ENCODE assay signal across 21 cellular contexts in the genomic region with DNA sequence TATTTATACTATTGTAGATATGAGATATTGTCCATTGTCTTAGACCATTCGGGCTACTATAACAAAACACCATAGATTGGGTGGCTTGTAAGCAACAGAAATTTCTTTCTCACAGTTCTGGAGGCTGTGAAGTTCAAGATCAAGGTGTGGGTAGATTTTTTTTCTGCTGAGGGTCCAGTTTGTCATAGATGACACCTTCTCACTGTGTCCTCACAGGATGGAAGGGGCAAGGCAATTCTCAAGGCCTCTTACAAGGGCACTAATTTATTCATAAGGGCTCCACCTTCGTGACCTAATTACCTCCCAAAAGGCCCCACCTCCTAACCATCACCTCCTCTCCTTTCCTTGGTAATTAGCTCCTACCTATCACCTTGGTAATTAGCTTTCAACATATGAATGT.
DNase-seq lines count a peak whose midpoint lies in the region; ATAC-seq and TF ChIP-seq lines count a peak whose summit lies in the region.
"Had no signal": no experiment of that assay in that cellular context is flagged by ENCODE, and none has a peak within 500 bp of the region (broad histone marks: within the 10 kb centered on the region; RNA-seq: fewer than 3 reads in every experiment).

No MANE protein-coding gene starts in this region.

- POLR2A ChIA-PET in CD8-positive, alpha-beta memory T cell (lab: Charles Lee), result interaction anchor here (1.0 to 1.3 kb wide), 3 partner anchors 19 to 93 kb away, joined by 3 to 5 read pairs (median 3); no protein-coding TSS in a partner anchor
- POLR2A ChIA-PET in activated CD8-positive, alpha-beta T cell treated with anti-CD3 and anti-CD28 coated beads for 36 hours (lab: Charles Lee), result interaction anchor here (0.9 to 2.1 kb wide), 6 partner anchors 12 to 128 kb away, joined by 3 to 9 read pairs (median 6); no protein-coding TSS in a partner anchor

- H3K4me1 ChIP-seq in BLaER1, result peaks cover 90% of the 10 kb centered on the region
- peaks cover 89% of the 10 kb centered on the region for H3K4me1 ChIP-seq in CD8-positive, alpha-beta memory T cell (ENCODE audit: insufficient read depth, low read length)
- H3K4me1 ChIP-seq: testis had no signal

- H3K27ac Mint-ChIP-seq in CD8-positive, alpha-beta memory T cell, result peak overlapping the region; percentile 91 to 100 (median 100)
- H3K27ac Mint-ChIP-seq in activated CD8-positive, alpha-beta T cell treated with anti-CD3 and anti-CD28 coated beads for 36 hours, result peak overlapping the region; percentile 91
- H3K27ac Mint-ChIP-seq in memory B cell, result peak overlapping the region; percentile 98
- H3K27ac Mint-ChIP-seq: H9 had no signal

- CTCF ChIA-PET in CD8-positive, alpha-beta memory T cell (lab: Charles Lee), result interaction anchor here (1.0 to 2.3 kb wide), 4 partner anchors 20 to 94 kb away, joined by 3 to 6 read pairs (median 4); no protein-coding TSS in a partner anchor
- CTCF ChIA-PET in activated CD8-positive, alpha-beta T cell treated with anti-CD3 and anti-CD28 coated beads for 36 hours (lab: Charles Lee), result interaction anchor here (0.9 to 1.6 kb wide), 6 partner anchors 10 to 105 kb away, joined by 3 to 11 read pairs (median 4); no protein-coding TSS in a partner anchor

- intact Hi-C loops in activated CD8-positive, alpha-beta T cell treated with anti-CD3 and anti-CD28 coated beads for 36 hours (cut with micrococcal nuclease), result loop anchor here (10.0 kb wide), 1 partner anchor 98 kb away; no protein-coding TSS in a partner anchor

- no peaks in the 10 kb centered on the region for H3K27me3 ChIP-seq in BLaER1
- no peaks in the 10 kb centered on the region for H3K27me3 ChIP-seq in CD8-positive, alpha-beta memory T cell (ENCODE audit: insufficient read depth, low read length, poor library complexity, severe bottlenecking)
- H3K27me3 ChIP-seq: foreskin keratinocyte, SJSA1, testis had no signal

- no peak overlapping the region for H3K9ac ChIP-seq in BLaER1

- peak overlapping the region; percentile 59 for H3K4me2 ChIP-seq in BLaER1

- H3K27ac ChIP-seq in BLaER1, result peak overlapping the region; percentile 55
- H3K27ac ChIP-seq in CD8-positive, alpha-beta memory T cell (ENCODE audit: low read depth, low read length), result peak overlapping the region; percentile 49
- H3K27ac ChIP-seq: foreskin keratinocyte, lower lobe of right lung, SJSA1, testis had no signal

- peak in 1 of 5 donors; percentile 16 for DNase-seq in CD8-positive, alpha-beta memory T cell
- no peak for DNase-seq in activated CD8-positive, alpha-beta T cell treated with anti-CD3 and anti-CD28 coated beads for 36 hours
- DNase-seq in memory B cell (ENCODE audit: low spot score in 2 of 2) (no peak), DMS79 (lab: John Stamatoyannopoulos, UW) (no peak), GF-D8 (lab: John Stamatoyannopoulos, UW) (no peak)
- DNase-seq: aorta; caudate nucleus; EL; erythroblast; foreskin keratinocyte; H9; kidney; lower lobe of right lung; NCI-H1048; NCI-H187 treated with DMSO at 0.1 percent for 48 hours; NCI-H345; stimulated activated CD4-positive, alpha-beta T cell treated with anti-CD3 and anti-CD28 coated beads, Interleukin-12 subunit alpha, Interleukin-12 subunit beta, amount 100 ng/mL, for 4 hours; testis had no signal

- peaks cover 50% of the 10 kb centered on the region for H3K9me3 ChIP-seq in BLaER1
- no peaks in the 10 kb centered on the region for H3K9me3 ChIP-seq in CD8-positive, alpha-beta memory T cell (ENCODE audit: low read length)
- H3K9me3 ChIP-seq: lower lobe of right lung, SJSA1, testis had no signal

- no peaks in the 10 kb centered on the region for H3K9me3 Mint-ChIP-seq in CD8-positive, alpha-beta memory T cell
- H3K9me3 Mint-ChIP-seq in activated CD8-positive, alpha-beta T cell treated with anti-CD3 and anti-CD28 coated beads for 36 hours, result peaks cover 14% of the 10 kb centered on the region
- H3K9me3 Mint-ChIP-seq in memory B cell, result peaks cover 5% of the 10 kb centered on the region

- H3K4me1 Mint-ChIP-seq in CD8-positive, alpha-beta memory T cell, result peaks cover 70 to 94% (median 94%) of the 10 kb centered on the region in 3 donors
- peaks cover 79% of the 10 kb centered on the region for H3K4me1 Mint-ChIP-seq in activated CD8-positive, alpha-beta T cell treated with anti-CD3 and anti-CD28 coated beads for 36 hours (ENCODE audit: low read depth)
- peaks cover 42% of the 10 kb centered on the region for H3K4me1 Mint-ChIP-seq in memory B cell
- H3K4me1 Mint-ChIP-seq: H9 had no signal

- ATAC-seq in activated CD8-positive, alpha-beta T cell treated with anti-CD3 and anti-CD28 coated beads for 36 hours, result no peak
- ATAC-seq in memory B cell (ENCODE audit: low read depth), result no peak
- no peak for ATAC-seq in HG03280 (IDR thresholded peaks at IDR 0.05; ENCODE audit: unreplicated experiment)
- ATAC-seq: foreskin keratinocyte, lower lobe of right lung had no signal

- H4K20me1 ChIP-seq in BLaER1, result no peaks in the 10 kb centered on the region

- H3K4me3 ChIP-seq in BLaER1, result peak overlapping the region; percentile 38; the same call in 1 of the 2 replicates
- peak overlapping the region; percentile 19 for H3K4me3 ChIP-seq in CD8-positive, alpha-beta memory T cell (ENCODE audit: low read length)
- H3K4me3 ChIP-seq: lower lobe of right lung, SJSA1, testis had no signal

- peaks cover 0 to 5% of the 10 kb centered on the region in 2 donors for H3K27me3 Mint-ChIP-seq in CD8-positive, alpha-beta memory T cell
- no peaks in the 10 kb centered on the region for H3K27me3 Mint-ChIP-seq in activated CD8-positive, alpha-beta T cell treated with anti-CD3 and anti-CD28 coated beads for 36 hours
- no peaks in the 10 kb centered on the region for H3K27me3 Mint-ChIP-seq in memory B cell

- peaks cover 2 to 7% (median 2%) of the 10 kb centered on the region in 3 donors for H3K36me3 Mint-ChIP-seq in CD8-positive, alpha-beta memory T cell
- H3K36me3 Mint-ChIP-seq in activated CD8-positive, alpha-beta T cell treated with anti-CD3 and anti-CD28 coated beads for 36 hours (ENCODE audit: low read depth), result peaks cover 24% of the 10 kb centered on the region
- peaks cover 13% of the 10 kb centered on the region for H3K36me3 Mint-ChIP-seq in memory B cell

- no peak for TF ChIP-seq CTCF in activated CD8-positive, alpha-beta T cell treated with anti-CD3 and anti-CD28 coated beads for 36 hours (IDR thresholded peaks at IDR 0.05)

- peak overlapping the region; percentile 22 to 82 (median 44) for H3K4me3 Mint-ChIP-seq in CD8-positive, alpha-beta memory T cell
- no peak overlapping the region for H3K4me3 Mint-ChIP-seq in activated CD8-positive, alpha-beta T cell treated with anti-CD3 and anti-CD28 coated beads for 36 hours
- H3K4me3 Mint-ChIP-seq in memory B cell, result no peak overlapping the region
- H3K4me3 Mint-ChIP-seq: H9 had no signal

- H3K36me3 ChIP-seq in BLaER1, result peaks cover 14% of the 10 kb centered on the region
- no peaks in the 10 kb centered on the region for H3K36me3 ChIP-seq in CD8-positive, alpha-beta memory T cell (ENCODE audit: insufficient read depth, low read length)
- H3K36me3 ChIP-seq: lower lobe of right lung, SJSA1 had no signal

Comparison
In these comparisons a context has a peak if more than half of its experiments do, and no peak if none do; other contexts are left out.
1. H3K4me3 Mint-ChIP-seq: peak in CD8-positive, alpha-beta memory T cell (7 of 7); none in activated CD8-positive, alpha-beta T cell treated with anti-CD3 and anti-CD28 coated beads for 36 hours (single experiment) and memory B cell (single experiment).
2. Peak in every context shown above with its lines, with median percentiles within 50 percentile points of each other: H3K27ac Mint-ChIP-seq.